Comparison of ENCODE assay signal across 1 cellular context in the genomic region with DNA sequence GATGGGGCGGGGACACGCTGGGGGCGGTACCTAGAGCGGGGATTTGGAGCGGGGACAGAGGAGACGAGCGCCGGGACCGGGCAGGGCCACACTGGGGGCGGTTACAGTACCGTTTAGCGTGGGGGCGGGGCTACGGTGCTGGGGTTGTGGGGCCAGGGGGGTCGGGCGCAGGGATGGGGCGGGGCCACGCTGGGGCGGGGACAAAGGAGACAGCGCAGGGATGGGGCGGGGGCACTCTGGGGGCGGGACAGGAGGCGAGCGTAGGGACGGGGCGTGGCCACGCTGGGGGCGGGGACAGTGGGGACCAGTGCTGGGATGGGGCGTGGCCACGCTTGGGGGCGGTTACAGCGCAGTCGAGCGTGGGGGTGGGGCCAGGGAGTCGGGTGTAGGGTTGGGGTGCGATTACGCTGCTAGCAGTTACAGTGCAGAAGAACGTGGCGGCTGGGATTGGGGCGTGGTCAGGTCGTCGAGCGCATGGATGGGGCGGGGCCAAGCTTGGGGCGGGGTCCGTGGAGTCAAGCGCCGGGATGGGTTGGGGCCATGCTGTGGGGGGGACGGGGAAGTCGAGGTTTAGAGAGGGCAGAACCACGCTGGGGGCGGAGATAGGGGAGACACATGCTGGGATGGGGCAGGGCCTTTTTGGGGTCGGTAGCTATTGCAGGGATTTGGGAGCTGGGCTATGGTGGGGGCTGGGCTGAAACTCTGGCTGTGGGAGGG.
TF ChIP-seq lines count a peak whose summit lies in the region.

No MANE protein-coding gene starts in this region.

TF ChIP-seq in K562, 482 proteins besides CTCF, POLR2A, EP300 and RAD21 (continued from another document and continues in another):
- TF ChIP-seq, protein P1, sequence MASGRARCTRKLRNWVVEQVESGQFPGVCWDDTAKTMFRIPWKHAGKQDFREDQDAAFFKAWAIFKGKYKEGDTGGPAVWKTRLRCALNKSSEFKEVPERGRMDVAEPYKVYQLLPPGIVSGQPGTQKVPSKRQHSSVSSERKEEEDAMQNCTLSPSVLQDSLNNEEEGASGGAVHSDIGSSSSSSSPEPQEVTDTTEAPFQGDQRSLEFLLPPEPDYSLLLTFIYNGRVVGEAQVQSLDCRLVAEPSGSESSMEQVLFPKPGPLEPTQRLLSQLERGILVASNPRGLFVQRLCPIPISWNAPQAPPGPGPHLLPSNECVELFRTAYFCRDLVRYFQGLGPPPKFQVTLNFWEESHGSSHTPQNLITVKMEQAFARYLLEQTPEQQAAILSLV (tag; IDR thresholded peaks at IDR 0.05): no peak
- TF ChIP-seq, protein P2, sequence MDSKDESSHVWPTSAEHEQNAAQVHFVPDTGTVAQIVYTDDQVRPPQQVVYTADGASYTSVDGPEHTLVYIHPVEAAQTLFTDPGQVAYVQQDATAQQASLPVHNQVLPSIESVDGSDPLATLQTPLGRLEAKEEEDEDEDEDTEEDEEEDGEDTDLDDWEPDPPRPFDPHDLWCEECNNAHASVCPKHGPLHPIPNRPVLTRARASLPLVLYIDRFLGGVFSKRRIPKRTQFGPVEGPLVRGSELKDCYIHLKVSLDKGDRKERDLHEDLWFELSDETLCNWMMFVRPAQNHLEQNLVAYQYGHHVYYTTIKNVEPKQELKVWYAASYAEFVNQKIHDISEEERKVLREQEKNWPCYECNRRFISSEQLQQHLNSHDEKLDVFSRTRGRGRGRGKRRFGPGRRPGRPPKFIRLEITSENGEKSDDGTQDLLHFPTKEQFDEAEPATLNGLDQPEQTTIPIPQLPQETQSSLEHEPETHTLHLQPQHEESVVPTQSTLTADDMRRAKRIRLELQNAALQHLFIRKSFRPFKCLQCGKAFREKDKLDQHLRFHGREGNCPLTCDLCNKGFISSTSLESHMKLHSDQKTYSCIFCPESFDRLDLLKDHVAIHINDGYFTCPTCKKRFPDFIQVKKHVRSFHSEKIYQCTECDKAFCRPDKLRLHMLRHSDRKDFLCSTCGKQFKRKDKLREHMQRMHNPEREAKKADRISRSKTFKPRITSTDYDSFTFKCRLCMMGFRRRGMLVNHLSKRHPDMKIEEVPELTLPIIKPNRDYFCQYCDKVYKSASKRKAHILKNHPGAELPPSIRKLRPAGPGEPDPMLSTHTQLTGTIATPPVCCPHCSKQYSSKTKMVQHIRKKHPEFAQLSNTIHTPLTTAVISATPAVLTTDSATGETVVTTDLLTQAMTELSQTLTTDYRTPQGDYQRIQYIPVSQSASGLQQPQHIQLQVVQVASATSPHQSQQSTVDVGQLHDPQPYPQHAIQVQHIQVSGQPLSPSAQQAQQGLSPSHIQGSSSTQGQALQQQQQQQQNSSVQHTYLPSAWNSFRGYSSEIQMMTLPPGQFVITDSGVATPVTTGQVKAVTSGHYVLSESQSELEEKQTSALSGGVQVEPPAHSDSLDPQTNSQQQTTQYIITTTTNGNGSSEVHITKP (IDR thresholded peaks at IDR 0.05; ENCODE audit: partially characterized antibody): peak; percentile 69
- no peak for TF ChIP-seq HDAC3 (IDR thresholded peaks at IDR 0.05; ENCODE audit: borderline replicate concordance, partially characterized antibody)
- TF ChIP-seq PHB2 (IDR thresholded peaks at IDR 0.05; ENCODE audit: low read depth): no peak
- no peak for TF ChIP-seq SRSF7 (optimal IDR thresholded peaks at IDR 0.05; ENCODE audit: low read depth, low read length)
- no peak for TF ChIP-seq GATAD2B (IDR thresholded peaks at IDR 0.05; ENCODE audit: borderline replicate concordance)
- peak; percentile 41; the same call in 1 of the 2 replicates for TF ChIP-seq MXI1 (IDR thresholded peaks at IDR 0.05; ENCODE audit: low read depth, low read length)
- no peak for TF ChIP-seq FOXA1 (IDR thresholded peaks at IDR 0.05; ENCODE audit: borderline replicate concordance)
- TF ChIP-seq, protein P3, sequence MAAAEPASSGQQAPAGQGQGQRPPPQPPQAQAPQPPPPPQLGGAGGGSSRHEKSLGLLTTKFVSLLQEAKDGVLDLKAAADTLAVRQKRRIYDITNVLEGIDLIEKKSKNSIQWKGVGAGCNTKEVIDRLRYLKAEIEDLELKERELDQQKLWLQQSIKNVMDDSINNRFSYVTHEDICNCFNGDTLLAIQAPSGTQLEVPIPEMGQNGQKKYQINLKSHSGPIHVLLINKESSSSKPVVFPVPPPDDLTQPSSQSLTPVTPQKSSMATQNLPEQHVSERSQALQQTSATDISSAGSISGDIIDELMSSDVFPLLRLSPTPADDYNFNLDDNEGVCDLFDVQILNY (CRISPR knock-in tag; IDR thresholded peaks at IDR 0.05): no peak
- TF ChIP-seq PHF20 (IDR thresholded peaks at IDR 0.05; ENCODE audit: partially characterized antibody): peak; percentile 36
- TF ChIP-seq KDM1A (IDR thresholded peaks at IDR 0.05): peak in 1 of 2 experiments; percentile 18; a peak in 1 of 4 replicates
- TF ChIP-seq ETS1 (conservative IDR thresholded peaks at IDR 0.05; ENCODE audit: control insufficient read depth, low read depth, low read length): no peak
- no peak for TF ChIP-seq FOS (IDR thresholded peaks at IDR 0.05; ENCODE audit: extremely low read depth, insufficient read length)
- TF ChIP-seq, protein P4, sequence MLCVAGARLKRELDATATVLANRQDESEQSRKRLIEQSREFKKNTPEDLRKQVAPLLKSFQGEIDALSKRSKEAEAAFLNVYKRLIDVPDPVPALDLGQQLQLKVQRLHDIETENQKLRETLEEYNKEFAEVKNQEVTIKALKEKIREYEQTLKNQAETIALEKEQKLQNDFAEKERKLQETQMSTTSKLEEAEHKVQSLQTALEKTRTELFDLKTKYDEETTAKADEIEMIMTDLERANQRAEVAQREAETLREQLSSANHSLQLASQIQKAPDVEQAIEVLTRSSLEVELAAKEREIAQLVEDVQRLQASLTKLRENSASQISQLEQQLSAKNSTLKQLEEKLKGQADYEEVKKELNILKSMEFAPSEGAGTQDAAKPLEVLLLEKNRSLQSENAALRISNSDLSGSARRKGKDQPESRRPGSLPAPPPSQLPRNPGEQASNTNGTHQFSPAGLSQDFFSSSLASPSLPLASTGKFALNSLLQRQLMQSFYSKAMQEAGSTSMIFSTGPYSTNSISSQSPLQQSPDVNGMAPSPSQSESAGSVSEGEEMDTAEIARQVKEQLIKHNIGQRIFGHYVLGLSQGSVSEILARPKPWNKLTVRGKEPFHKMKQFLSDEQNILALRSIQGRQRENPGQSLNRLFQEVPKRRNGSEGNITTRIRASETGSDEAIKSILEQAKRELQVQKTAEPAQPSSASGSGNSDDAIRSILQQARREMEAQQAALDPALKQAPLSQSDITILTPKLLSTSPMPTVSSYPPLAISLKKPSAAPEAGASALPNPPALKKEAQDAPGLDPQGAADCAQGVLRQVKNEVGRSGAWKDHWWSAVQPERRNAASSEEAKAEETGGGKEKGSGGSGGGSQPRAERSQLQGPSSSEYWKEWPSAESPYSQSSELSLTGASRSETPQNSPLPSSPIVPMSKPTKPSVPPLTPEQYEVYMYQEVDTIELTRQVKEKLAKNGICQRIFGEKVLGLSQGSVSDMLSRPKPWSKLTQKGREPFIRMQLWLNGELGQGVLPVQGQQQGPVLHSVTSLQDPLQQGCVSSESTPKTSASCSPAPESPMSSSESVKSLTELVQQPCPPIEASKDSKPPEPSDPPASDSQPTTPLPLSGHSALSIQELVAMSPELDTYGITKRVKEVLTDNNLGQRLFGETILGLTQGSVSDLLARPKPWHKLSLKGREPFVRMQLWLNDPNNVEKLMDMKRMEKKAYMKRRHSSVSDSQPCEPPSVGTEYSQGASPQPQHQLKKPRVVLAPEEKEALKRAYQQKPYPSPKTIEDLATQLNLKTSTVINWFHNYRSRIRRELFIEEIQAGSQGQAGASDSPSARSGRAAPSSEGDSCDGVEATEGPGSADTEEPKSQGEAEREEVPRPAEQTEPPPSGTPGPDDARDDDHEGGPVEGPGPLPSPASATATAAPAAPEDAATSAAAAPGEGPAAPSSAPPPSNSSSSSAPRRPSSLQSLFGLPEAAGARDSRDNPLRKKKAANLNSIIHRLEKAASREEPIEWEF (CRISPR knock-in tag; IDR thresholded peaks at IDR 0.05): no peak
- no peak for TF ChIP-seq RUNX1 (IDR thresholded peaks at IDR 0.05; ENCODE audit: low read depth)
- no peak for TF ChIP-seq DDX20 (tag; IDR thresholded peaks at IDR 0.05; ENCODE audit: low read depth)
- no peak for TF ChIP-seq SMARCA5 (IDR thresholded peaks at IDR 0.05)
- TF ChIP-seq ZNF696 (CRISPR knock-in tag; conservative IDR thresholded peaks at IDR 0.05): no peak
- TF ChIP-seq EHMT2 (IDR thresholded peaks at IDR 0.05): no peak
- no peak for TF ChIP-seq NELFE (IDR thresholded peaks at IDR 0.05; ENCODE audit: insufficient read depth, insufficient read length)
- TF ChIP-seq SNIP1 (IDR thresholded peaks at IDR 0.05; ENCODE audit: low read depth): no peak
- TF ChIP-seq NUFIP1 (IDR thresholded peaks at IDR 0.05; ENCODE audit: partially characterized antibody): no peak
- no peak; the same call in 1 of the 2 replicates for TF ChIP-seq EP400 (IDR thresholded peaks at IDR 0.05)
- TF ChIP-seq KLF1 (tag; IDR thresholded peaks at IDR 0.05): no peak
- TF ChIP-seq, protein P5, sequence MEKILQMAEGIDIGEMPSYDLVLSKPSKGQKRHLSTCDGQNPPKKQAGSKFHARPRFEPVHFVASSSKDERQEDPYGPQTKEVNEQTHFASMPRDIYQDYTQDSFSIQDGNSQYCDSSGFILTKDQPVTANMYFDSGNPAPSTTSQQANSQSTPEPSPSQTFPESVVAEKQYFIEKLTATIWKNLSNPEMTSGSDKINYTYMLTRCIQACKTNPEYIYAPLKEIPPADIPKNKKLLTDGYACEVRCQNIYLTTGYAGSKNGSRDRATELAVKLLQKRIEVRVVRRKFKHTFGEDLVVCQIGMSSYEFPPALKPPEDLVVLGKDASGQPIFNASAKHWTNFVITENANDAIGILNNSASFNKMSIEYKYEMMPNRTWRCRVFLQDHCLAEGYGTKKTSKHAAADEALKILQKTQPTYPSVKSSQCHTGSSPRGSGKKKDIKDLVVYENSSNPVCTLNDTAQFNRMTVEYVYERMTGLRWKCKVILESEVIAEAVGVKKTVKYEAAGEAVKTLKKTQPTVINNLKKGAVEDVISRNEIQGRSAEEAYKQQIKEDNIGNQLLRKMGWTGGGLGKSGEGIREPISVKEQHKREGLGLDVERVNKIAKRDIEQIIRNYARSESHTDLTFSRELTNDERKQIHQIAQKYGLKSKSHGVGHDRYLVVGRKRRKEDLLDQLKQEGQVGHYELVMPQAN (IDR thresholded peaks at IDR 0.05; ENCODE audit: borderline replicate concordance): peak; percentile 57; the same call in 1 of the 2 replicates
- TF ChIP-seq ZNF184 (CRISPR knock-in tag; IDR thresholded peaks at IDR 0.05): no peak
- no peak for TF ChIP-seq HCFC1 (IDR thresholded peaks at IDR 0.05; ENCODE audit: low read depth, low read length)
- no peak for TF ChIP-seq ZNF431 (CRISPR knock-in tag; IDR thresholded peaks at IDR 0.05)
- no peak for TF ChIP-seq ZNF316 (IDR thresholded peaks at IDR 0.05)
- TF ChIP-seq SRF (CRISPR knock-in tag; IDR thresholded peaks at IDR 0.05): 0 out of 4 replicates have a peak, but pooled peaks of 1 of the 2 experiments have one; percentile 14
- no peak for TF ChIP-seq ZNF668 (CRISPR knock-in tag; IDR thresholded peaks at IDR 0.05)
- peak; percentile 69 for TF ChIP-seq MYC (IDR thresholded peaks at IDR 0.05; ENCODE audit: low read depth, low read length)
- TF ChIP-seq MYC (CRISPR knock-in tag; IDR thresholded peaks at IDR 0.05; ENCODE audit: borderline replicate concordance, low read depth): no peak
- TF ChIP-seq RAD51 (IDR thresholded peaks at IDR 0.05; ENCODE audit: borderline replicate concordance, low read depth): no peak
- TF ChIP-seq KLF13 (tag; IDR thresholded peaks at IDR 0.05; ENCODE audit: borderline replicate concordance, low read depth): no peak
- no peak for TF ChIP-seq CBFA2T3 (IDR thresholded peaks at IDR 0.05)
- no peak for TF ChIP-seq ADNP (tag; IDR thresholded peaks at IDR 0.05)
- TF ChIP-seq, protein P6, sequence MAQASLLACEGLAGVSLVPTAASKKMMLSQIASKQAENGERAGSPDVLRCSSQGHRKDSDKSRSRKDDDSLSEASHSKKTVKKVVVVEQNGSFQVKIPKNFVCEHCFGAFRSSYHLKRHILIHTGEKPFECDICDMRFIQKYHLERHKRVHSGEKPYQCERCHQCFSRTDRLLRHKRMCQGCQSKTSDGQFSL (CRISPR knock-in tag; IDR thresholded peaks at IDR 0.05): peak; percentile 89
- TF ChIP-seq, protein P6 (tag; IDR thresholded peaks at IDR 0.05): peak in 1 of 2 experiments; percentile 44; a peak in 1 of 4 replicates
- TF ChIP-seq FOXK2 (conservative IDR thresholded peaks at IDR 0.05 in 1 of 2, IDR thresholded peaks at IDR 0.05 in 1 of 2; ENCODE audit: low read depth in 2 of 2): no peak
- no peak for TF ChIP-seq MAFG (tag; conservative IDR thresholded peaks at IDR 0.05)
- TF ChIP-seq ARNT (IDR thresholded peaks at IDR 0.05): no peak
- no peak for TF ChIP-seq CHCHD3 (CRISPR knock-in tag; IDR thresholded peaks at IDR 0.05)
- no peak for TF ChIP-seq ATF1 (CRISPR knock-in tag; IDR thresholded peaks at IDR 0.05)
- no peak for TF ChIP-seq ATF1 (tag; IDR thresholded peaks at IDR 0.05)
- no peak for TF ChIP-seq KAT7 (CRISPR knock-in tag; IDR thresholded peaks at IDR 0.05; ENCODE audit: borderline replicate concordance)
- no peak for TF ChIP-seq ZNF263 (CRISPR knock-in tag; IDR thresholded peaks at IDR 0.05; ENCODE audit: borderline replicate concordance)
- no peak for TF ChIP-seq MED1 (CRISPR knock-in tag; IDR thresholded peaks at IDR 0.05; ENCODE audit: borderline replicate concordance)
- TF ChIP-seq RB1 (IDR thresholded peaks at IDR 0.05; ENCODE audit: low read depth): no peak
- TF ChIP-seq CC2D1A (IDR thresholded peaks at IDR 0.05): no peak
- no peak for TF ChIP-seq MECOM (CRISPR knock-in tag; IDR thresholded peaks at IDR 0.05)
- TF ChIP-seq ZNF586 (CRISPR knock-in tag; conservative IDR thresholded peaks at IDR 0.05): no peak
- TF ChIP-seq ZFX (CRISPR knock-in tag; IDR thresholded peaks at IDR 0.05): peak; percentile 58
- no peak for TF ChIP-seq CBX3 (IDR thresholded peaks at IDR 0.05; ENCODE audit: borderline replicate concordance in 1 of 2, low read length in 2 of 2)
- no peak for TF ChIP-seq ZNF75A (CRISPR knock-in tag; IDR thresholded peaks at IDR 0.05)
- no peak for TF ChIP-seq THRAP3 (IDR thresholded peaks at IDR 0.05; ENCODE audit: borderline replicate concordance)
- peak in 1 of 2 experiments; percentile 73; a peak in 1 of 4 replicates for TF ChIP-seq HDAC1 (IDR thresholded peaks at IDR 0.05)
- no peak for TF ChIP-seq KAT8 (IDR thresholded peaks at IDR 0.05; ENCODE audit: low read depth)
- TF ChIP-seq HMGN3 (IDR thresholded peaks at IDR 0.05; ENCODE audit: borderline replicate concordance, extremely low read depth, insufficient read length, low read depth, low read length): peak; percentile 25
- no peak for TF ChIP-seq ESRRB (CRISPR knock-in tag; IDR thresholded peaks at IDR 0.05; ENCODE audit: borderline replicate concordance)
